Comparison of ENCODE assay signal across 12 cellular contexts in genomic region chr4:40559585-40560465, GRCh38.
DNase-seq lines count a peak whose midpoint lies in the region; ATAC-seq, FAIRE-seq and TF ChIP-seq lines count a peak whose summit lies in the region.
"Had no signal": no experiment of that assay in that cellular context is flagged by ENCODE, and none has a peak within 500 bp of the region (broad histone marks: within the 10 kb centered on the region; RNA-seq: fewer than 3 reads in every experiment).

No MANE protein-coding gene starts in this region.

- in situ Hi-C loops in GM12878 (cut with MboI): loop anchor here (5.0 kb wide), 1 partner anchor 162 kb away; no protein-coding TSS in a partner anchor

- WGBS in GM12878 (ENCODE audit: insufficient coverage, insufficient replicate concordance, low lambda C conversion rate, missing lambda C conversion rate): 29% methylated on average over 5 of the region's 5 CpGs
- 22 to 50% (median 27%) methylated on average over 5 of the region's 5 CpGs for WGBS in stomach, 5 donors
- 65 to 80% (median 66%) methylated on average over 5 of the region's 5 CpGs for WGBS in small intestine, 3 donors

- H3K9me3 Mint-ChIP-seq in activated CD4-positive, alpha-beta T cell treated with anti-CD3 and anti-CD28 coated beads for 36 hours (ENCODE audit: low read depth): no peaks in the 10 kb centered on the region
- no peaks in the 10 kb centered on the region for H3K9me3 Mint-ChIP-seq in osteocyte (ENCODE audit: unreplicated experiment)
- H3K9me3 Mint-ChIP-seq: activated B cell treated with CpG ODN at 0.5 μM for 24 hours had no signal

- SMC1A ChIA-PET in GM12878 (lab: Charles Lee; ENCODE audit: uncharacterized antibody, unreplicated experiment): interaction anchor here (0.7 to 2.7 kb wide), 8 partner anchors 13 to 159 kb away, joined by 3 to 12 read pairs (median 5); no protein-coding TSS in a partner anchor

- no peaks in the 10 kb centered on the region for H3K9me3 ChIP-seq in GM12878 (replicated peaks; ENCODE audit: control insufficient read depth, insufficient read depth, low read length)
- no peaks in the 10 kb centered on the region for H3K9me3 ChIP-seq in stomach
- H3K9me3 ChIP-seq in small intestine (ENCODE audit: control insufficient read depth, low read depth): no peaks in the 10 kb centered on the region
- H3K9me3 ChIP-seq: gastrocnemius medialis, ovary had no signal

- no peak for TF ChIP-seq RAD21 in GM12878 (IDR thresholded peaks at IDR 0.05; ENCODE audit: insufficient read depth, low read depth, low read length)

- H3K9ac ChIP-seq in GM12878 (ENCODE audit: control insufficient read depth, insufficient read depth, low read length): no peak overlapping the region

- FAIRE-seq in GM12878 (lab: Jason Lieb, UNC) (peak; percentile 75), small intestine (lab: Jason Lieb, UNC) (no peak)

- CTCF ChIA-PET in activated CD4-positive, alpha-beta T cell treated with anti-CD3 and anti-CD28 coated beads for 36 hours (lab: Charles Lee): no interaction called here
- CTCF ChIA-PET in GM12878 (lab: Yijun Ruan, JAX): no interaction called here

- peaks cover 75% of the 10 kb centered on the region for H3K79me2 ChIP-seq in GM12878 (ENCODE audit: control insufficient read depth, insufficient read depth, low read length)

- H3K27me3 ChIP-seq in GM12878 (replicated peaks in 1 of 2; ENCODE audit: control insufficient read depth in 2 of 2, insufficient read depth in 2 of 2, low read length in 1 of 2) (no peaks in the 10 kb centered on the region), stomach (no peaks in the 10 kb centered on the region), small intestine (ENCODE audit: control insufficient read depth in 2 of 2, insufficient read depth in 2 of 2, low read length in 2 of 2) (no peaks in the 10 kb centered on the region)
- H3K27me3 ChIP-seq: gastrocnemius medialis, ovary had no signal

- no peaks in the 10 kb centered on the region for H3K36me3 Mint-ChIP-seq in activated CD4-positive, alpha-beta T cell treated with anti-CD3 and anti-CD28 coated beads for 36 hours (ENCODE audit: low read depth)
- H3K36me3 Mint-ChIP-seq in osteocyte (ENCODE audit: unreplicated experiment): no peaks in the 10 kb centered on the region

- intact Hi-C loops in activated CD4-positive, alpha-beta T cell treated with anti-CD3 and anti-CD28 coated beads for 36 hours (cut with DNase I, micrococcal nuclease): loop anchor here in 1 of 2 experiments (10.0 kb wide), 1 partner anchor 95 kb away; no protein-coding TSS in a partner anchor
- intact Hi-C loops in GM12878 (cut with micrococcal nuclease; ENCODE audit: unreplicated experiment) (loop anchor here (5.0 kb wide), 1 partner anchor 62 kb away; no protein-coding TSS in a partner anchor), stomach (cut with DNase I; ENCODE audit: low total_unique reads) (no loop called here)

- no peaks in the 10 kb centered on the region for H4K20me1 ChIP-seq in GM12878 (ENCODE audit: control insufficient read depth, insufficient read depth)

- H3K4me1 ChIP-seq in GM12878 (ENCODE audit: control insufficient read depth, insufficient read depth, low read length): peaks cover 52% of the 10 kb centered on the region
- H3K4me1 ChIP-seq in stomach: peaks cover 13 to 52% (median 24%) of the 10 kb centered on the region in 4 donors
- no peaks in the 10 kb centered on the region for H3K4me1 ChIP-seq in small intestine (ENCODE audit: control insufficient read depth in 2 of 2, insufficient read depth in 1 of 2, low read depth in 1 of 2, low read length in 1 of 2)
- H3K4me1 ChIP-seq: gastrocnemius medialis had no signal

- RAD21 ChIA-PET in GM12878 (lab: Charles Lee; ENCODE audit: unreplicated experiment): interaction anchor here (0.5 to 1.8 kb wide), 8 partner anchors 9 to 160 kb away, joined by 3 to 8 read pairs (median 4); no protein-coding TSS in a partner anchor

- no peak overlapping the region for H3K4me3 Mint-ChIP-seq in activated CD4-positive, alpha-beta T cell treated with anti-CD3 and anti-CD28 coated beads for 36 hours
- H3K4me3 Mint-ChIP-seq in osteocyte (ENCODE audit: unreplicated experiment): no peak overlapping the region
- H3K4me3 Mint-ChIP-seq: activated B cell treated with CpG ODN at 0.5 μM for 24 hours had no signal

- no TSS peak for BruUV-seq in GM12878 (replicated peaks; lab: Mats Ljungman, UMichigan)

- H2AFZ ChIP-seq in GM12878 (ENCODE audit: control insufficient read depth, low read depth, low read length): no peak overlapping the region

- peak; percentile 36 for ATAC-seq in activated CD4-positive, alpha-beta T cell treated with anti-CD3 and anti-CD28 coated beads for 36 hours
- ATAC-seq in HG02885 (IDR thresholded peaks at IDR 0.05; ENCODE audit: poor library complexity, unreplicated experiment) (peak; percentile 77), GM12878 (peak; percentile 86), HG03139 (IDR thresholded peaks at IDR 0.05; ENCODE audit: unreplicated experiment) (no peak)
- ATAC-seq: gastrocnemius medialis had no signal

- peaks cover 7% of the 10 kb centered on the region for H3K4me1 Mint-ChIP-seq in activated CD4-positive, alpha-beta T cell treated with anti-CD3 and anti-CD28 coated beads for 36 hours
- no peaks in the 10 kb centered on the region for H3K4me1 Mint-ChIP-seq in osteocyte (ENCODE audit: unreplicated experiment)

- POLR2A ChIA-PET in activated CD4-positive, alpha-beta T cell treated with anti-CD3 and anti-CD28 coated beads for 36 hours (lab: Charles Lee): no interaction called here
- POLR2A ChIA-PET in GM12878 (lab: Charles Lee): interaction anchor here (0.5 to 9.0 kb wide), 6 partner anchors 16 to 363 kb away, joined by 3 to 51 read pairs (median 4); partner anchors contain the start of gene RHOH

- TF ChIP-seq CTCF in GM12878 (IDR thresholded peaks at IDR 0.05 in 2 of 3, conservative IDR thresholded peaks at IDR 0.05 in 1 of 3; ENCODE audit: control insufficient read depth in 2 of 3, extremely low read depth in 1 of 3, insufficient read depth in 1 of 3, low read depth in 3 of 3, low read length in 3 of 3) (no peak), stomach (IDR thresholded peaks at IDR 0.05) (no peak), osteocyte (IDR thresholded peaks at IDR 0.05) (no peak)

- H3K4me2 ChIP-seq in GM12878 (ENCODE audit: control insufficient read depth, insufficient read depth): peak overlapping the region; percentile 80

- H3K4me3 ChIP-seq in GM12878: no peak overlapping the region
- no peak overlapping the region for H3K4me3 ChIP-seq in stomach
- no peak overlapping the region for H3K4me3 ChIP-seq in small intestine (ENCODE audit: low read depth in 1 of 2, low read length in 2 of 2)
- H3K4me3 ChIP-seq: gastrocnemius medialis, ovary had no signal

- H3K27ac ChIP-seq in GM12878 (ENCODE audit: control insufficient read depth, insufficient read depth) (peak overlapping the region; percentile 47), stomach (peak overlapping the region; percentile 35 to 72 (median 64)), small intestine (ENCODE audit: low read depth in 1 of 2, low read length in 1 of 2) (no peak overlapping the region)
- H3K27ac ChIP-seq: gastrocnemius medialis had no signal

- TF ChIP-seq POLR2A in GM12878 (IDR thresholded peaks at IDR 0.05; ENCODE audit: low read depth, low read length) (no peak), stomach (IDR thresholded peaks at IDR 0.05) (no peak)

- H3K27ac Mint-ChIP-seq in activated CD4-positive, alpha-beta T cell treated with anti-CD3 and anti-CD28 coated beads for 36 hours: no peak overlapping the region
- H3K27ac Mint-ChIP-seq in osteocyte (ENCODE audit: unreplicated experiment): no peak overlapping the region
- H3K27ac Mint-ChIP-seq: activated B cell treated with CpG ODN at 0.5 μM for 24 hours had no signal

- H3K36me3 ChIP-seq in GM12878 (ENCODE audit: control insufficient read depth in 2 of 2, insufficient read depth in 2 of 2, low read length in 1 of 2) (peaks cover 0 to 2% of the 10 kb centered on the region in 2 experiments; a peak in 2 of 4 replicates), stomach (no peaks in the 10 kb centered on the region), small intestine (ENCODE audit: control insufficient read depth in 2 of 2, insufficient read depth in 2 of 2, low read length in 2 of 2) (no peaks in the 10 kb centered on the region)
- H3K36me3 ChIP-seq: gastrocnemius medialis, ovary had no signal

- TF ChIP-seq EP300 in GM12878 (IDR thresholded peaks at IDR 0.05; ENCODE audit: borderline replicate concordance in 1 of 2, control insufficient read depth in 1 of 2, low read depth in 2 of 2, low read length in 2 of 2) (peak; percentile 44 to 66; a peak in 2 of 4 replicates), stomach (IDR thresholded peaks at IDR 0.05) (no peak)

- no peak for DNase-seq in activated CD4-positive, alpha-beta T cell treated with anti-CD3 and anti-CD28 coated beads for 36 hours
- no peak for DNase-seq in activated CD4-positive, alpha-beta T cell treated with anti-CD3 and anti-CD28 coated beads for 4 hours
- DNase-seq in GM12878 (ENCODE audit: low read depth, low spot score): peak; percentile 64
- no peak for DNase-seq in stomach
- no peak for DNase-seq in osteocyte (ENCODE audit: extremely low spot score, unreplicated experiment)
- DNase-seq in small intestine: no peak
- DNase-seq: activated B cell treated with CpG ODN at 0.5 μM for 24 hours, gastrocnemius medialis, NCI-H510A treated with DMSO at 0.1 percent for 48 hours, ovary had no signal

- H3K27me3 Mint-ChIP-seq in activated CD4-positive, alpha-beta T cell treated with anti-CD3 and anti-CD28 coated beads for 36 hours: no peaks in the 10 kb centered on the region
- H3K27me3 Mint-ChIP-seq in osteocyte (ENCODE audit: unreplicated experiment): peaks cover 9% of the 10 kb centered on the region
- H3K27me3 Mint-ChIP-seq: activated B cell treated with CpG ODN at 0.5 μM for 24 hours had no signal

TF ChIP-seq in GM12878, 131 proteins besides CTCF, POLR2A, EP300 and RAD21 (continues in another document):
- TF ChIP-seq FOXM1 (IDR thresholded peaks at IDR 0.05; ENCODE audit: low read depth, low read length) (peak; percentile 44; the same call in 1 of the 2 replicates), JUNB (IDR thresholded peaks at IDR 0.05) (peak; percentile 70), RELB (IDR thresholded peaks at IDR 0.05; ENCODE audit: low read depth) (peak; percentile 56; the same call in 1 of the 2 replicates), IKZF2 (IDR thresholded peaks at IDR 0.05) (peak; percentile 63 to 70), CHD2 (IDR thresholded peaks at IDR 0.05; ENCODE audit: borderline replicate concordance, low read depth, low read length) (no peak)

Comparison
In these comparisons a context has a peak if more than half of its experiments do, and no peak if none do; other contexts are left out.
1. H3K27ac ChIP-seq: peak in GM12878 (single experiment) and stomach (5 of 5); none in small intestine (0 of 2).